ENCODE assay signal across 8 cellular contexts in the genomic region with DNA sequence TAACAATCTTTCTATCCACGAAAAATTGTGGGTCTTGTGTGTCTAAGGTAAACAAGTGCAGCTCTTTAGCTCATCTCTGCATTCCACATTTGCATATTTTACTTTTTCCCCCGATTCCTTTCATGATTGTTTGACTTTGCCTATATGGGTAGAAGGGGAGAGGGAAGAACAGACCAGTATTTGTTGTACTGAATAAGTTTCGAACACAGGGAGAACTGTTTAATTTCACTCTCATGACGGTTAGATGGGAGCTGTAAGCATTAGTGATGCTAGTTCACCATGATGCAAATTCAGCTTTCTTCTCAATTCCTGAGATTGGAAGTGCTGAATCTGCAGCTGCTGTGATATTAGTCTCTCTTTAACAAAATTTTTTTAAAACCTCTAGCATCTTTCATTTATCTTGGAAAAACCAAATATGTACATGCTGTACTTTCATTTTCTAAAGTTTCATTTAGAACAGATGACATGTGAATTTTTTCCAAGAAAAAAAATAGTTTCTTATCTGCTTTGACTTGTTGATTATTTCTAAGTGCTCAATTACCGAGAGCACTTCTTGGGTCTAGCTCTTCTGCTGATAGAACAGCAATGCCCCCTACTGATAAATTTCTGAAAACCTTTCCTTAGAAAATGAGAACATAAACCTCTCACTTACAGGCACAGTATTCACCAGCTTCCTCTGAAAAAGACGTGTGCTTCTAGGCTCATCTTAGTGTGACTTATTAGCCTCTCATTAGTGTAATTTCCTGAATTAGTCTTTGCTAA.
DNase-seq lines count a peak whose midpoint lies in the region; ATAC-seq, FAIRE-seq and TF ChIP-seq lines count a peak whose summit lies in the region.

No MANE protein-coding gene starts in this region.

- DNase-seq in NCI-H2107 treated with DMSO at 0.1 percent for 48 hours (lab: John Stamatoyannopoulos, UW; ENCODE audit: unreplicated experiment) (peak; percentile 76), NCI-H2107 (lab: John Stamatoyannopoulos, UW) (no peak), NCI-H1048 (lab: John Stamatoyannopoulos, UW) (peak; percentile 15), adipocyte (ENCODE audit: low read depth) (peak; percentile 61), HepG2 (ENCODE audit: low spot score) (peak; percentile 45), T1000 (lab: John Stamatoyannopoulos, UW) (no peak)
- no peak for DNase-seq in activated CD8-positive, alpha-beta memory T cell treated with anti-CD3 and anti-CD28 coated beads for 24 hours
- no peak for DNase-seq in activated CD4-positive, CD25-positive, alpha-beta regulatory T cell treated with anti-CD3 and anti-CD28 coated beads, Interleukin-2, amount 50 U/mL, for 72 hours

- WGBS in HepG2 (ENCODE audit: low lambda C conversion rate), result 61% methylated on average over 6 of the region's 6 CpGs

- H3K4me2 ChIP-seq in HepG2 (ENCODE audit: low read depth, low read length), result no peak overlapping the region

- H3K9ac ChIP-seq in adipocyte (ENCODE audit: low read length) (no peak overlapping the region), HepG2 (ENCODE audit: insufficient read depth, low read depth, low read length) (no peak overlapping the region)

- TF ChIP-seq EP300 in HepG2 (IDR thresholded peaks at IDR 0.05; ENCODE audit: low read depth in 2 of 2, low read length in 2 of 2) (no peak), HepG2 (CRISPR knock-in tag; IDR thresholded peaks at IDR 0.05; ENCODE audit: borderline replicate concordance) (no peak)

- intact Hi-C loops in HepG2 (cut with micrococcal nuclease; ENCODE audit: unreplicated experiment), result loop anchor here (1.0 to 2.0 kb wide), 4 partner anchors 116 to 521 kb away; a partner anchor contains a TSS

- no peaks in the 10 kb centered on the region for H3K79me2 ChIP-seq in HepG2 (ENCODE audit: insufficient read depth, low read length)

- H3K4me3 ChIP-seq in adipocyte (ENCODE audit: low read length), result no peak overlapping the region
- no peak overlapping the region for H3K4me3 ChIP-seq in HepG2 (replicated peaks in 1 of 3; ENCODE audit: insufficient read depth in 1 of 3, low read depth in 2 of 3, low read length in 3 of 3)

- FAIRE-seq in HepG2 (lab: Jason Lieb, UNC), result peak; percentile 34

- no TSS peak for BruUV-seq in HepG2 (replicated peaks; lab: Mats Ljungman, UMichigan)

- CTCF ChIA-PET in HepG2 (lab: Yijun Ruan, JAX; ENCODE audit: low intra/inter-chr PET ratio, low total read pairs), result interaction anchor here (1.3 to 3.9 kb wide), 4 partner anchors 116 to 535 kb away, joined by 4 to 38 read pairs (median 10); no protein-coding TSS in a partner anchor

- H3K27me3 ChIP-seq in adipocyte (replicated peaks; ENCODE audit: control insufficient read depth, insufficient read depth, low read length) (no peaks in the 10 kb centered on the region), HepG2 (ENCODE audit: control insufficient read depth in 1 of 2, insufficient read depth in 2 of 2, low read length in 2 of 2) (no peaks in the 10 kb centered on the region)

- in situ Hi-C loops in HepG2 (cut with HindIII; ENCODE audit: extremely low pct_ligation_motif_present, low pct_unique_long_range_greater_than_20kb), result loop anchor here (25.0 kb wide), 1 partner anchor 523 kb away; no protein-coding TSS in a partner anchor

- H2AFZ ChIP-seq in HepG2 (ENCODE audit: low read length), result no peak overlapping the region

- H3K27ac ChIP-seq in HepG2 (ENCODE audit: extremely low read length, insufficient read depth, low read length), result no peak overlapping the region

- peak; percentile 47 for TF ChIP-seq RAD21 in HepG2 (CRISPR knock-in tag; IDR thresholded peaks at IDR 0.05)

- ATAC-seq in HepG2, result peak; percentile 81

- H3K4me1 ChIP-seq in adipocyte (ENCODE audit: control insufficient read depth, insufficient read depth, low read length) (no peaks in the 10 kb centered on the region), HepG2 (ENCODE audit: insufficient read depth, low read length) (peaks cover 30% of the 10 kb centered on the region)

- TF ChIP-seq POLR2A in HepG2 (IDR thresholded peaks at IDR 0.05; ENCODE audit: insufficient read depth in 1 of 2, low read depth in 2 of 2, low read length in 2 of 2), result no peak

- H3K9me3 ChIP-seq in adipocyte (ENCODE audit: control insufficient read depth, low read length) (peaks cover 4% of the 10 kb centered on the region), HepG2 (ENCODE audit: low read length) (no peaks in the 10 kb centered on the region; the same call in 1 of the 2 replicates)

- H4K20me1 ChIP-seq in HepG2 (ENCODE audit: insufficient read depth, low read length), result no peaks in the 10 kb centered on the region

- H3K36me3 ChIP-seq in adipocyte (ENCODE audit: control insufficient read depth, insufficient read depth, low read length, severe bottlenecking) (no peaks in the 10 kb centered on the region), HepG2 (replicated peaks in 1 of 2; ENCODE audit: control insufficient read depth in 1 of 2, insufficient read depth in 2 of 2, low read length in 2 of 2) (0 out of 5 replicates have a peak, but pooled peaks cover 0 to 3% of the 10 kb centered on the region in 2 experiments)

- peak; percentile 68 for TF ChIP-seq CTCF in HepG2 (CRISPR knock-in tag; IDR thresholded peaks at IDR 0.05)

- POLR2A ChIA-PET in HepG2 (lab: Yijun Ruan, JAX), result no interaction called here

TF ChIP-seq in HepG2, 621 proteins besides CTCF, POLR2A, EP300 and RAD21:
- TF ChIP-seq, protein P1, sequence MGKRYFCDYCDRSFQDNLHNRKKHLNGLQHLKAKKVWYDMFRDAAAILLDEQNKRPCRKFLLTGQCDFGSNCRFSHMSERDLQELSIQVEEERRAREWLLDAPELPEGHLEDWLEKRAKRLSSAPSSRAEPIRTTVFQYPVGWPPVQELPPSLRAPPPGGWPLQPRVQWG (CRISPR knock-in tag; IDR thresholded peaks at IDR 0.05; ENCODE audit: borderline replicate concordance, low read depth), result no peak
- TF ChIP-seq, protein P2, sequence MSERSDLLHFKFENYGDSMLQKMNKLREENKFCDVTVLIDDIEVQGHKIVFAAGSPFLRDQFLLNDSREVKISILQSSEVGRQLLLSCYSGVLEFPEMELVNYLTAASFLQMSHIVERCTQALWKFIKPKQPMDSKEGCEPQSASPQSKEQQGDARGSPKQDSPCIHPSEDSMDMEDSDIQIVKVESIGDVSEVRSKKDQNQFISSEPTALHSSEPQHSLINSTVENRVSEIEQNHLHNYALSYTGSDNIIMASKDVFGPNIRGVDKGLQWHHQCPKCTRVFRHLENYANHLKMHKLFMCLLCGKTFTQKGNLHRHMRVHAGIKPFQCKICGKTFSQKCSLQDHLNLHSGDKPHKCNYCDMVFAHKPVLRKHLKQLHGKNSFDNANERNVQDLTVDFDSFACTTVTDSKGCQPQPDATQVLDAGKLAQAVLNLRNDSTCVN (CRISPR knock-in tag; IDR thresholded peaks at IDR 0.05; ENCODE audit: borderline replicate concordance), result no peak
- TF ChIP-seq STAG1 (CRISPR knock-in tag; IDR thresholded peaks at IDR 0.05), result peak; percentile 83
- TF ChIP-seq, protein P3, sequence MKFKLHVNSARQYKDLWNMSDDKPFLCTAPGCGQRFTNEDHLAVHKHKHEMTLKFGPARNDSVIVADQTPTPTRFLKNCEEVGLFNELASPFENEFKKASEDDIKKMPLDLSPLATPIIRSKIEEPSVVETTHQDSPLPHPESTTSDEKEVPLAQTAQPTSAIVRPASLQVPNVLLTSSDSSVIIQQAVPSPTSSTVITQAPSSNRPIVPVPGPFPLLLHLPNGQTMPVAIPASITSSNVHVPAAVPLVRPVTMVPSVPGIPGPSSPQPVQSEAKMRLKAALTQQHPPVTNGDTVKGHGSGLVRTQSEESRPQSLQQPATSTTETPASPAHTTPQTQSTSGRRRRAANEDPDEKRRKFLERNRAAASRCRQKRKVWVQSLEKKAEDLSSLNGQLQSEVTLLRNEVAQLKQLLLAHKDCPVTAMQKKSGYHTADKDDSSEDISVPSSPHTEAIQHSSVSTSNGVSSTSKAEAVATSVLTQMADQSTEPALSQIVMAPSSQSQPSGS (CRISPR knock-in tag; IDR thresholded peaks at IDR 0.05), result no peak
- TF ChIP-seq, protein P4, sequence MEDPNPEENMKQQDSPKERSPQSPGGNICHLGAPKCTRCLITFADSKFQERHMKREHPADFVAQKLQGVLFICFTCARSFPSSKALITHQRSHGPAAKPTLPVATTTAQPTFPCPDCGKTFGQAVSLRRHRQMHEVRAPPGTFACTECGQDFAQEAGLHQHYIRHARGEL (CRISPR knock-in tag; IDR thresholded peaks at IDR 0.05), result no peak
- peak; percentile 78 for TF ChIP-seq SMC3 (IDR thresholded peaks at IDR 0.05; ENCODE audit: low read length)
- no peak for TF ChIP-seq NFKBIZ (CRISPR knock-in tag; IDR thresholded peaks at IDR 0.05)
- no peak for TF ChIP-seq TBP (CRISPR knock-in tag; IDR thresholded peaks at IDR 0.05)
TF ChIP-seq in HepG2: peak in this region for 2.

Comparison
In these comparisons a context has a peak if more than half of its experiments do, and no peak if none do; other contexts are left out.
1. DNase-seq: peak in NCI-H2107 treated with DMSO at 0.1 percent for 48 hours (single experiment), NCI-H1048 (single experiment), adipocyte (single experiment) and HepG2 (single experiment); none in NCI-H2107 (single experiment), T1000 (single experiment), activated CD8-positive, alpha-beta memory T cell treated with anti-CD3 and anti-CD28 coated beads for 24 hours (single experiment) and activated CD4-positive, CD25-positive, alpha-beta regulatory T cell treated with anti-CD3 and anti-CD28 coated beads, Interleukin-2, amount 50 U/mL, for 72 hours (single experiment).